ENCODE assay signal across 8 cellular contexts in genomic region chr17:4934173-4934979, GRCh38. TPM values are rescaled to one million over a fixed set of nuclear protein-coding genes. Genes with fewer than 3 reads are reported as not detected.
A peak's percentile ranks its signal among the peaks of the same experiment; 100 is the strongest.
DNase-seq lines count a peak whose midpoint lies in the region; ATAC-seq, FAIRE-seq and TF ChIP-seq lines count a peak whose summit lies in the region.

No MANE protein-coding gene starts in this region.

- H3K9ac ChIP-seq in H1 (replicated peaks in 1 of 4; ENCODE audit: extremely low read depth in 1 of 4, low read depth in 3 of 4, low read length in 3 of 4) (no peak overlapping the region), neuronal stem cell (ENCODE audit: low read depth, low read length, poor library complexity) (no peak overlapping the region)

- no peak overlapping the region for H2BK5ac ChIP-seq in H1 (ENCODE audit: low read depth, low read length)
- no peak overlapping the region for H2BK5ac ChIP-seq in neuronal stem cell (ENCODE audit: low read length)

- H3K23ac ChIP-seq in H1 (ENCODE audit: insufficient read length) (no peak overlapping the region), neuronal stem cell (ENCODE audit: low read depth, low read length, poor library complexity) (no peak overlapping the region)

- peak; percentile 25 to 52; a peak in 3 of 4 replicates for TF ChIP-seq RAD21 in H1 (IDR thresholded peaks at IDR 0.05 in 1 of 2, conservative IDR thresholded peaks at IDR 0.05 in 1 of 2; ENCODE audit: low read depth in 2 of 2, low read length in 2 of 2)

- CTCF ChIA-PET in RWPE1 (lab: Yijun Ruan, JAX): interaction anchor here (0.5 to 2.0 kb wide), 3 partner anchors 25 to 53 kb away, joined by 3 to 9 read pairs (median 4); partner anchors contain the start of gene CHRNE
- CTCF ChIA-PET in H1 (lab: Charles Lee; ENCODE audit: partially characterized antibody): interaction anchor here (0.7 to 1.3 kb wide), 8 partner anchors 9 to 131 kb away, joined by 3 to 10 read pairs (median 4); no protein-coding TSS in a partner anchor

- H3K23me2 ChIP-seq in H1 (ENCODE audit: low read depth, low read length): peaks cover 8% of the 10 kb centered on the region; the same call in 1 of the 2 replicates

- H3K18ac ChIP-seq in H1 (ENCODE audit: extremely low read depth, low read length): no peak overlapping the region
- peak overlapping the region; percentile 63 for H3K18ac ChIP-seq in neuronal stem cell (ENCODE audit: low read length)

- TF ChIP-seq CTCF in GM13977 (IDR thresholded peaks at IDR 0.05; ENCODE audit: extremely low read depth, insufficient read depth, missing control alignments) (peak; percentile 35), RWPE1 (conservative IDR thresholded peaks at IDR 0.05; ENCODE audit: low read depth) (no peak), H1 (IDR thresholded peaks at IDR 0.05; ENCODE audit: control extremely low read depth in 1 of 3, insufficient read depth in 1 of 3, low read depth in 1 of 3, low read length in 3 of 3) (peak; percentile 15 to 55 (median 51))

- H3K4me3 ChIP-seq in H1 (ENCODE audit: extremely low read depth in 1 of 4, insufficient read depth in 2 of 4, low read depth in 3 of 4, low read length in 4 of 4) (no peak overlapping the region), neuronal stem cell (ENCODE audit: low read length in 2 of 2) (no peak overlapping the region), small intestine (ENCODE audit: low read depth in 1 of 2, low read length in 2 of 2) (no peak overlapping the region)

- H3K27me3 ChIP-seq in H1 (replicated peaks in 1 of 4; ENCODE audit: control insufficient read depth in 3 of 4, extremely low read depth in 1 of 4, insufficient read depth in 3 of 4, low read length in 3 of 4) (no peaks in the 10 kb centered on the region), neuronal stem cell (ENCODE audit: control insufficient read depth in 3 of 3, insufficient read depth in 3 of 3, low read depth in 1 of 3, low read length in 3 of 3) (no peaks in the 10 kb centered on the region), small intestine (ENCODE audit: control insufficient read depth in 2 of 2, insufficient read depth in 2 of 2, low read length in 2 of 2) (no peaks in the 10 kb centered on the region)

- H3K4me2 ChIP-seq in H1 (ENCODE audit: insufficient read depth in 1 of 2, low read depth in 2 of 2, low read length in 2 of 2): no peak overlapping the region
- no peak overlapping the region for H3K4me2 ChIP-seq in neuronal stem cell (ENCODE audit: insufficient read depth, low read length, poor library complexity, severe bottlenecking)

- no peak for TF ChIP-seq POLR2A in H1 (IDR thresholded peaks at IDR 0.05; ENCODE audit: control extremely low read depth in 1 of 2, low read depth in 2 of 2, low read length in 2 of 2)

- H2BK12ac ChIP-seq in H1 (ENCODE audit: low read depth, low read length) (no peak overlapping the region), neuronal stem cell (ENCODE audit: low read length) (no peak overlapping the region)

- FAIRE-seq in H1 (lab: Jason Lieb, UNC) (no peak), small intestine (lab: Jason Lieb, UNC) (no peak)

- H4K5ac ChIP-seq in H1 (ENCODE audit: insufficient read length, low read depth, low read length): no peak overlapping the region

- H2BK20ac ChIP-seq in H1 (ENCODE audit: low read length): no peak overlapping the region

- H4K20me1 ChIP-seq in H1 (replicated peaks in 1 of 2; ENCODE audit: control insufficient read depth in 1 of 2, insufficient read depth in 2 of 2, low read length in 2 of 2): peaks cover 0 to 1% of the 10 kb centered on the region in 2 experiments

- H2AFZ ChIP-seq in H1 (ENCODE audit: low read length) (no peak overlapping the region), neuronal stem cell (ENCODE audit: low read length) (no peak overlapping the region)

- H4K91ac ChIP-seq in H1 (replicated peaks; ENCODE audit: insufficient read length, low read length): no peak overlapping the region
- no peak overlapping the region for H4K91ac ChIP-seq in neuronal stem cell (ENCODE audit: low read depth, low read length, poor library complexity)

- TF ChIP-seq EP300 in H1 (IDR thresholded peaks at IDR 0.05; ENCODE audit: borderline replicate concordance in 1 of 2, low read depth in 2 of 2, low read length in 2 of 2): no peak

- H3K27ac ChIP-seq in RWPE1 (peak overlapping the region; percentile 27), H1 (ENCODE audit: low read depth, low read length) (no peak overlapping the region), neuronal stem cell (replicated peaks; ENCODE audit: low read length) (no peak overlapping the region), small intestine (ENCODE audit: low read depth in 1 of 2, low read length in 1 of 2) (no peak overlapping the region)

- no peak overlapping the region for H3K4ac ChIP-seq in H1 (replicated peaks; ENCODE audit: insufficient read length, low read depth, low read length)
- no peak overlapping the region for H3K4ac ChIP-seq in neuronal stem cell (ENCODE audit: low read length)

- POLR2A ChIA-PET in RWPE1 (lab: Yijun Ruan, JAX; ENCODE audit: low non-redundant PET) (interaction anchor here (0.5 kb wide), 1 partner anchor 252 kb away, joined by 3 read pairs; no protein-coding TSS in a partner anchor), H1 (lab: Charles Lee; ENCODE audit: partially characterized antibody) (interaction anchor here (0.7 to 27.4 kb wide), 12 partner anchors 8 to 63 kb away, joined by 3 to 987 read pairs (median 8); partner anchors contain the start of genes C17orf107, CHRNE, ENO3 and INCA1)

- H3K36me3 ChIP-seq in H1 (ENCODE audit: control insufficient read depth in 2 of 4, insufficient read depth in 4 of 4, low read length in 3 of 4) (peaks cover 9 to 16% (median 13%) of the 10 kb centered on the region in 4 experiments), neuronal stem cell (replicated peaks in 1 of 2; ENCODE audit: control insufficient read depth in 2 of 2, insufficient read depth in 2 of 2, low read length in 2 of 2) (peaks cover 18 to 34% of the 10 kb centered on the region in 2 donors), small intestine (ENCODE audit: control insufficient read depth in 2 of 2, insufficient read depth in 2 of 2, low read length in 2 of 2) (peaks cover 2 to 3% of the 10 kb centered on the region in 2 donors)

- H3K9me3 ChIP-seq in H1 (ENCODE audit: insufficient read depth in 2 of 2, low read depth in 1 of 2, low read length in 1 of 2) (no peaks in the 10 kb centered on the region), neuronal stem cell (replicated peaks in 1 of 2; ENCODE audit: control insufficient read depth in 2 of 2, insufficient read depth in 1 of 2, low read depth in 1 of 2, low read length in 2 of 2) (no peaks in the 10 kb centered on the region), small intestine (ENCODE audit: control insufficient read depth, low read depth) (no peaks in the 10 kb centered on the region)

- DNase-seq in AML-193 (lab: John Stamatoyannopoulos, UW) (peak; percentile 25 to 51), GM13977 (ENCODE audit: low spot score) (peak; percentile 68), RWPE1 (ENCODE audit: low spot score) (no peak), H1 (ENCODE audit: low read depth in 1 of 2, low spot score in 2 of 2) (no peak), neuronal stem cell (ENCODE audit: low spot score) (no peak), small intestine (no peak)

- ATAC-seq in GM18519 (IDR thresholded peaks at IDR 0.05; ENCODE audit: low FRiP score, unreplicated experiment) (no peak), GM21447 (IDR thresholded peaks at IDR 0.05; ENCODE audit: unreplicated experiment) (no peak)

- H3K79me1 ChIP-seq in H1 (ENCODE audit: low read depth, low read length) (peaks cover 9% of the 10 kb centered on the region), neuronal stem cell (ENCODE audit: low read depth, low read length) (peaks cover 12% of the 10 kb centered on the region)

- H3K14ac ChIP-seq in H1 (ENCODE audit: insufficient read length) (no peak overlapping the region), neuronal stem cell (ENCODE audit: low read length) (no peak overlapping the region)

- no peak overlapping the region for H2BK15ac ChIP-seq in H1 (ENCODE audit: low read length)
- no peak overlapping the region for H2BK15ac ChIP-seq in neuronal stem cell (ENCODE audit: low read length)

- H3K4me1 ChIP-seq in H1 (replicated peaks in 1 of 4; ENCODE audit: control insufficient read depth in 3 of 4, insufficient read depth in 4 of 4, low read length in 3 of 4) (peaks cover 0 to 8% (median 6%) of the 10 kb centered on the region in 4 experiments; a peak in 6 of 7 replicates), neuronal stem cell (ENCODE audit: control insufficient read depth in 2 of 2, insufficient read depth in 1 of 2, low read depth in 1 of 2, low read length in 2 of 2) (peaks cover 8% of the 10 kb centered on the region in 2 donors), small intestine (ENCODE audit: control insufficient read depth in 2 of 2, insufficient read depth in 1 of 2, low read depth in 1 of 2, low read length in 1 of 2) (peaks cover 3 to 7% of the 10 kb centered on the region in 2 donors)

- H2AK5ac ChIP-seq in H1 (ENCODE audit: low read depth, low read length) (no peak overlapping the region), neuronal stem cell (ENCODE audit: low read depth, low read length) (no peak overlapping the region)

- H4K8ac ChIP-seq in H1 (ENCODE audit: extremely low read depth, insufficient read depth, low read length) (no peak overlapping the region), neuronal stem cell (ENCODE audit: low read depth, low read length) (no peak overlapping the region)

- H3K79me2 ChIP-seq in H1 (ENCODE audit: control insufficient read depth in 1 of 2, insufficient read depth in 2 of 2, low read length in 2 of 2): peaks cover 0 to 12% of the 10 kb centered on the region in 2 experiments; a peak in 3 of 4 replicates

- 83% methylated on average over 14 of the region's 14 CpGs; no CpG with 5 or more reads in 1 of the 2 experiments for WGBS in H1 (ENCODE audit: extremely low coverage in 1 of 2, insufficient coverage in 1 of 2, insufficient read length in 1 of 2, insufficient replicate concordance in 2 of 2, low coverage in 1 of 2, low lambda C conversion rate in 2 of 2, missing lambda C conversion rate in 1 of 2), 2 experiments
- WGBS in neuronal stem cell (ENCODE audit: extremely low coverage in 2 of 2, insufficient read length in 2 of 2, insufficient replicate concordance in 1 of 2), 2 donors: no CpG with 5 or more reads among the region's 14 CpGs
- 32 to 48% (median 39%) methylated on average over 14 of the region's 14 CpGs for WGBS in small intestine, 3 donors

- H2BK120ac ChIP-seq in H1 (replicated peaks; ENCODE audit: low read depth, low read length) (no peak overlapping the region), neuronal stem cell (ENCODE audit: low read depth, low read length) (no peak overlapping the region)

- in situ Hi-C loops in GM13977 (cut with MboI; ENCODE audit: low pct_unique_long_range_greater_than_20kb, low sequenced_read_pairs, unreplicated experiment): no loop called here

- H3K56ac ChIP-seq in H1 (replicated peaks; ENCODE audit: insufficient read length, low read depth, low read length): no peak overlapping the region

RNA-seq across cellular contexts. Expression of gene GP1BA, which starts 2.3 kb away (rescaled TPM):
- total RNA-seq in H1 (2021; fragmentation: NEBNext Ultra II Directional; extraction: Animal tissue kit (Norgen Biotek cat#: 25700)): not detected in 2 replicates
- polyA plus RNA-seq in H1 (2011; rRNA removed): not detected in 2 replicates
- polyA plus RNA-seq in H1 (2011; cell fraction: cytosol; rRNA removed): not detected
- not detected for polyA plus RNA-seq in H1 (2011; cell fraction: nucleus; rRNA removed)
- polyA plus RNA-seq in H1 (2012, experiment 1 of 2): 1.6 to 3.1 TPM (median 2.6 TPM) in 4 replicates
- polyA plus RNA-seq in H1 (2012, experiment 2 of 2): 1.2 TPM
- polyA plus RNA-seq in H1 (2013, experiment 1 of 2): not detected
- not detected for polyA plus RNA-seq in H1 (2013, experiment 2 of 2)
- polyA minus RNA-seq in H1 (2011; rRNA and poly(A)+ RNA removed): not detected in 2 replicates
- not detected for polyA minus RNA-seq in H1 (2011; cell fraction: cytosol; rRNA and poly(A)+ RNA removed)
- not detected for polyA minus RNA-seq in H1 (2011; cell fraction: nucleus; rRNA and poly(A)+ RNA removed)
- not detected for polyA plus RNA-seq in neuronal stem cell (2013, experiment 1 of 2)
- polyA plus RNA-seq in neuronal stem cell (2013, experiment 2 of 2): not detected
- polyA plus RNA-seq in small intestine: under 1 TPM in 1 of 3 donors, not detected in 2; 0.06 TPM

RNA-seq across cellular contexts. Expression of gene SLC25A11, which starts 5.5 kb away (rescaled TPM):
- total RNA-seq in H1 (2021; fragmentation: NEBNext Ultra II Directional; extraction: Animal tissue kit (Norgen Biotek cat#: 25700)): 55.9 and 65.2 TPM in 2 replicates
- 97.0 and 136 TPM in 2 replicates for polyA plus RNA-seq in H1 (2011; rRNA removed)
- 79.9 TPM for polyA plus RNA-seq in H1 (2011; cell fraction: cytosol; rRNA removed)
- polyA plus RNA-seq in H1 (2011; cell fraction: nucleus; rRNA removed): 129 TPM
- 33.7 to 73.1 TPM (median 65.0 TPM) in 4 replicates for polyA plus RNA-seq in H1 (2012, experiment 1 of 2)
- polyA plus RNA-seq in H1 (2012, experiment 2 of 2): 73.8 TPM
- 45.3 TPM for polyA plus RNA-seq in H1 (2013, experiment 1 of 2)
- 46.5 TPM for polyA plus RNA-seq in H1 (2013, experiment 2 of 2)
- 58.4 and 65.8 TPM in 2 replicates for polyA minus RNA-seq in H1 (2011; rRNA and poly(A)+ RNA removed)
- 24.7 TPM for polyA minus RNA-seq in H1 (2011; cell fraction: cytosol; rRNA and poly(A)+ RNA removed)
- 61.7 TPM for polyA minus RNA-seq in H1 (2011; cell fraction: nucleus; rRNA and poly(A)+ RNA removed)
- 44.7 TPM for polyA plus RNA-seq in neuronal stem cell (2013, experiment 1 of 2)
- polyA plus RNA-seq in neuronal stem cell (2013, experiment 2 of 2): 44.0 TPM
- polyA plus RNA-seq in small intestine: 10 to 100 TPM; 55.1 to 79.2 (median 66.4) TPM

RNA-seq across cellular contexts. Expression of gene RNF167, which starts 5.7 kb away (rescaled TPM):
- total RNA-seq in H1 (2021; fragmentation: NEBNext Ultra II Directional; extraction: Animal tissue kit (Norgen Biotek cat#: 25700)): 140 and 147 TPM in 2 replicates
- polyA plus RNA-seq in H1 (2011; rRNA removed) (281 and 284 TPM in 2 replicates), small intestine (100 to 1,000 TPM; 108 to 132 (median 126) TPM)
- 157 TPM for polyA plus RNA-seq in H1 (2011; cell fraction: cytosol; rRNA removed)
- 259 TPM for polyA plus RNA-seq in H1 (2011; cell fraction: nucleus; rRNA removed)
- polyA plus RNA-seq in H1 (2012, experiment 1 of 2): 183 to 210 TPM (median 196 TPM) in 4 replicates
- 259 TPM for polyA plus RNA-seq in H1 (2012, experiment 2 of 2)
- polyA plus RNA-seq in H1 (2013, experiment 1 of 2): 230 TPM
- 261 TPM for polyA plus RNA-seq in H1 (2013, experiment 2 of 2)
- polyA minus RNA-seq in H1 (2011; rRNA and poly(A)+ RNA removed): 107 and 125 TPM in 2 replicates
- 101 TPM for polyA minus RNA-seq in H1 (2011; cell fraction: cytosol; rRNA and poly(A)+ RNA removed)
- 69.3 TPM for polyA minus RNA-seq in H1 (2011; cell fraction: nucleus; rRNA and poly(A)+ RNA removed)
- 110 TPM for polyA plus RNA-seq in neuronal stem cell (2013, experiment 1 of 2)
- 109 TPM for polyA plus RNA-seq in neuronal stem cell (2013, experiment 2 of 2)

RNA-seq across cellular contexts. Expression of gene PFN1, which starts 14.0 kb away (rescaled TPM):
- 1,355 and 1,387 TPM in 2 replicates for total RNA-seq in H1 (2021; fragmentation: NEBNext Ultra II Directional; extraction: Animal tissue kit (Norgen Biotek cat#: 25700))
- polyA plus RNA-seq in H1 (2011; rRNA removed): 1,949 and 2,147 TPM in 2 replicates
- polyA plus RNA-seq in H1 (2011; cell fraction: cytosol; rRNA removed): 1,309 TPM
- 1,023 TPM for polyA plus RNA-seq in H1 (2011; cell fraction: nucleus; rRNA removed)
- 1,911 to 2,058 TPM (median 2,001 TPM) in 4 replicates for polyA plus RNA-seq in H1 (2012, experiment 1 of 2)
- 2,250 TPM for polyA plus RNA-seq in H1 (2012, experiment 2 of 2)
- 1,621 TPM for polyA plus RNA-seq in H1 (2013, experiment 1 of 2)
- 1,713 TPM for polyA plus RNA-seq in H1 (2013, experiment 2 of 2)
- 375 and 437 TPM in 2 replicates for polyA minus RNA-seq in H1 (2011; rRNA and poly(A)+ RNA removed)
- 1,836 TPM for polyA minus RNA-seq in H1 (2011; cell fraction: cytosol; rRNA and poly(A)+ RNA removed)
- 497 TPM for polyA minus RNA-seq in H1 (2011; cell fraction: nucleus; rRNA and poly(A)+ RNA removed)
- 682 TPM for polyA plus RNA-seq in neuronal stem cell (2013, experiment 1 of 2)
- polyA plus RNA-seq in neuronal stem cell (2013, experiment 2 of 2): 671 TPM
- polyA plus RNA-seq in small intestine: 1,000 to 10,000 TPM in 1 of 3 donors, 100 to 1,000 TPM in 2; 848 to 1,180 (median 968) TPM

RNA-seq across cellular contexts. Expression of gene ENO3, which starts 16.5 kb away (rescaled TPM):
- total RNA-seq in H1 (2021; fragmentation: NEBNext Ultra II Directional; extraction: Animal tissue kit (Norgen Biotek cat#: 25700)): 24.1 and 25.7 TPM in 2 replicates
- polyA plus RNA-seq in H1 (2011; rRNA removed) (25.0 and 36.4 TPM in 2 replicates), small intestine (10 to 100 TPM; 10.7 to 98.0 (median 25.9) TPM)
- polyA plus RNA-seq in H1 (2011; cell fraction: cytosol; rRNA removed): 40.3 TPM
- 152 TPM for polyA plus RNA-seq in H1 (2011; cell fraction: nucleus; rRNA removed)
- polyA plus RNA-seq in H1 (2012, experiment 1 of 2): 25.0 to 36.7 TPM (median 34.0 TPM) in 4 replicates
- polyA plus RNA-seq in H1 (2012, experiment 2 of 2): 31.1 TPM
- polyA plus RNA-seq in H1 (2013, experiment 1 of 2): 19.9 TPM
- polyA plus RNA-seq in H1 (2013, experiment 2 of 2): 16.5 TPM
- 14.4 and 17.4 TPM in 2 replicates for polyA minus RNA-seq in H1 (2011; rRNA and poly(A)+ RNA removed)
- 12.0 TPM for polyA minus RNA-seq in H1 (2011; cell fraction: cytosol; rRNA and poly(A)+ RNA removed)
- 20.1 TPM for polyA minus RNA-seq in H1 (2011; cell fraction: nucleus; rRNA and poly(A)+ RNA removed)
- polyA plus RNA-seq in neuronal stem cell (2013, experiment 1 of 2): 51.7 TPM
- polyA plus RNA-seq in neuronal stem cell (2013, experiment 2 of 2): 48.7 TPM

Comparison
In these comparisons a context has a peak if more than half of its experiments do, and no peak if none do; other contexts are left out.
1. DNase-seq: peak in AML-193 (2 of 2) and GM13977 (single experiment); none in RWPE1 (single experiment), H1 (0 of 2), neuronal stem cell (single experiment) and small intestine (single experiment).